13 cellular contexts compared by ENCODE assay signal in genomic region chr17:19812407-19812806, GRCh38. TPM values are rescaled to one million over a fixed set of nuclear protein-coding genes. Genes with fewer than 3 reads are reported as not detected.
A peak's percentile ranks its signal among the peaks of the same experiment; 100 is the strongest.
DNase-seq lines count a peak whose midpoint lies in the region; ATAC-seq, FAIRE-seq and TF ChIP-seq lines count a peak whose summit lies in the region.
"Had no signal": no experiment of that assay in that cellular context is flagged by ENCODE, and none has a peak within 500 bp of the region (broad histone marks: within the 10 kb centered on the region; RNA-seq: fewer than 3 reads in every experiment).

No MANE protein-coding gene starts in this region.

- no peak overlapping the region for H2AFZ ChIP-seq in endothelial cell of umbilical vein (ENCODE audit: low read depth, low read length)

- dilution Hi-C loops in endothelial cell of umbilical vein (cut with MboI; ENCODE audit: extremely low pct_ligation_motif_present, low sequenced_read_pairs), result no loop called here

- CTCF ChIA-PET in activated CD4-positive, alpha-beta memory T cell treated with anti-CD3 and anti-CD28 coated beads for 36 hours (lab: Charles Lee), result interaction anchor here (1.3 kb wide), 1 partner anchor 49 kb away, joined by 8 read pairs; no protein-coding TSS in a partner anchor
- CTCF ChIA-PET in activated CD4-positive, alpha-beta memory T cell treated with anti-CD3 and anti-CD28 coated beads, Interleukin-2, amount 10 ng/mL, durations not matched to agents 7 days and 5 days (lab: Charles Lee), result no interaction called here
- CTCF ChIA-PET in endothelial cell of umbilical vein (lab: Charles Lee), result interaction anchor here (0.7 kb wide), 1 partner anchor 37 kb away, joined by 3 read pairs; no protein-coding TSS in a partner anchor

- H3K4me1 Mint-ChIP-seq in activated CD4-positive, alpha-beta memory T cell treated with anti-CD3 and anti-CD28 coated beads for 36 hours (ENCODE audit: low read depth), result no peaks in the 10 kb centered on the region
- H3K4me1 Mint-ChIP-seq in activated CD4-positive, alpha-beta memory T cell treated with anti-CD3 and anti-CD28 coated beads, Interleukin-2, amount 10 ng/mL, durations not matched to agents 7 days and 5 days, result no peaks in the 10 kb centered on the region
- H3K4me1 Mint-ChIP-seq in activated T-helper 17 cell treated with anti-CD3 and anti-CD28 coated beads, Interleukin-2, amount 50 U/mL, for 72 hours, result no peaks in the 10 kb centered on the region

- H3K9me3 ChIP-seq in endothelial cell of umbilical vein (replicated peaks; ENCODE audit: control insufficient read depth, insufficient read depth, low read length), result no peaks in the 10 kb centered on the region
- H3K9me3 ChIP-seq: left ventricle myocardium inferior, uterus had no signal

- no peak overlapping the region for H3K4me3 Mint-ChIP-seq in activated CD4-positive, alpha-beta memory T cell treated with anti-CD3 and anti-CD28 coated beads for 36 hours
- no peak overlapping the region for H3K4me3 Mint-ChIP-seq in activated CD4-positive, alpha-beta memory T cell treated with anti-CD3 and anti-CD28 coated beads, Interleukin-2, amount 10 ng/mL, durations not matched to agents 7 days and 5 days
- H3K4me3 Mint-ChIP-seq in activated T-helper 17 cell treated with anti-CD3 and anti-CD28 coated beads, Interleukin-2, amount 50 U/mL, for 72 hours, result no peak overlapping the region

- BruUV-seq in endothelial cell of umbilical vein (replicated peaks; lab: Mats Ljungman, UMichigan), result no TSS peak

- peak in 1 of 2 donors; percentile 29 for TF ChIP-seq CTCF in endothelial cell of umbilical vein (IDR thresholded peaks at IDR 0.05; ENCODE audit: extremely low read depth in 1 of 2, insufficient read depth in 1 of 2, low read depth in 1 of 2, low read length in 2 of 2)

- H3K9me1 ChIP-seq in endothelial cell of umbilical vein (replicated peaks; ENCODE audit: control insufficient read depth, extremely low read depth, insufficient read depth, low read length), result no peaks in the 10 kb centered on the region

- H3K27ac ChIP-seq in endothelial cell of umbilical vein (ENCODE audit: insufficient read depth, low read depth, low read length), result no peak overlapping the region
- H3K27ac ChIP-seq: left ventricle myocardium inferior, uterus had no signal

- TF ChIP-seq POLR2A in endothelial cell of umbilical vein (IDR thresholded peaks at IDR 0.05; ENCODE audit: low read depth, low read length), result no peak

- ATAC-seq in activated T-helper 17 cell treated with anti-CD3 and anti-CD28 coated beads, Interleukin-2, amount 50 U/mL, for 72 hours (replicated peaks), result no peak

- H3K4me1 ChIP-seq in endothelial cell of umbilical vein (ENCODE audit: control insufficient read depth, extremely low read depth, insufficient read depth, low read length), result no peaks in the 10 kb centered on the region
- H3K4me1 ChIP-seq: left ventricle myocardium inferior, uterus had no signal

- no peak overlapping the region for H3K4me3 ChIP-seq in endothelial cell of umbilical vein (replicated peaks in 1 of 3; ENCODE audit: insufficient read depth in 1 of 3, low read depth in 1 of 3, low read length in 3 of 3)
- H3K4me3 ChIP-seq: left ventricle myocardium inferior, uterus had no signal

- no peaks in the 10 kb centered on the region for H3K79me2 ChIP-seq in endothelial cell of umbilical vein (ENCODE audit: control insufficient read depth, insufficient read depth, low read length)

- H3K9ac ChIP-seq in endothelial cell of umbilical vein (replicated peaks; ENCODE audit: extremely low read depth, insufficient read depth, low read length), result no peak overlapping the region

- DNase-seq in activated CD4-positive, alpha-beta memory T cell treated with anti-CD3 and anti-CD28 coated beads for 36 hours, result peak; percentile 16
- DNase-seq in activated CD4-positive, alpha-beta memory T cell treated with anti-CD3 and anti-CD28 coated beads, Interleukin-2, amount 10 ng/mL, durations not matched to agents 7 days and 5 days, result no peak
- DNase-seq in NCI-H69 (lab: John Stamatoyannopoulos, UW) (peak; percentile 1), endothelial cell of umbilical vein (ENCODE audit: low read depth, low spot score) (peak; percentile 38), stromal cell of bone marrow (ENCODE audit: low read depth) (peak; percentile 4), NCI-H510A (lab: John Stamatoyannopoulos, UW) (no peak)
- DNase-seq in stimulated activated CD4-positive, alpha-beta T cell treated with anti-CD3 and anti-CD28 coated beads, Interleukin-4, amount 100 ng/mL, for 24 hours, result no peak
- DNase-seq: activated CD4-positive, CD25-positive, alpha-beta regulatory T cell; DMS79; KG1; left ventricle myocardium inferior; uterus had no signal

- H3K27ac Mint-ChIP-seq in activated CD4-positive, alpha-beta memory T cell treated with anti-CD3 and anti-CD28 coated beads for 36 hours, result no peak overlapping the region
- H3K27ac Mint-ChIP-seq in activated CD4-positive, alpha-beta memory T cell treated with anti-CD3 and anti-CD28 coated beads, Interleukin-2, amount 10 ng/mL, durations not matched to agents 7 days and 5 days, result no peak overlapping the region
- no peak overlapping the region for H3K27ac Mint-ChIP-seq in activated T-helper 17 cell treated with anti-CD3 and anti-CD28 coated beads, Interleukin-2, amount 50 U/mL, for 72 hours

- H4K20me1 ChIP-seq in endothelial cell of umbilical vein (replicated peaks; ENCODE audit: control insufficient read depth, extremely low read depth, insufficient read depth, low read length), result no peaks in the 10 kb centered on the region

- H3K27me3 ChIP-seq in endothelial cell of umbilical vein (ENCODE audit: control insufficient read depth in 2 of 2, insufficient read depth in 2 of 2, low read length in 2 of 2), result no peaks in the 10 kb centered on the region
- H3K27me3 ChIP-seq: uterus had no signal

- intact Hi-C loops in activated CD4-positive, alpha-beta memory T cell treated with anti-CD3 and anti-CD28 coated beads for 36 hours (cut with micrococcal nuclease), result loop anchor here (5.0 kb wide), 1 partner anchor 40 kb away; no protein-coding TSS in a partner anchor
- intact Hi-C loops in endothelial cell of umbilical vein (cut with micrococcal nuclease), result no loop called here

- no peak overlapping the region for H3K4me2 ChIP-seq in endothelial cell of umbilical vein (ENCODE audit: insufficient read depth, low read length)

- H3K36me3 ChIP-seq in endothelial cell of umbilical vein (ENCODE audit: control insufficient read depth in 2 of 2, extremely low read depth in 1 of 2, insufficient read depth in 2 of 2, low read length in 2 of 2), result peaks cover 0 to 2% of the 10 kb centered on the region in 2 experiments
- H3K36me3 ChIP-seq: uterus had no signal

- no peak for FAIRE-seq in endothelial cell of umbilical vein (lab: Jason Lieb, UNC)

- POLR2A ChIA-PET in activated CD4-positive, alpha-beta memory T cell treated with anti-CD3 and anti-CD28 coated beads for 36 hours (lab: Charles Lee), result no interaction called here
- POLR2A ChIA-PET in activated CD4-positive, alpha-beta memory T cell treated with anti-CD3 and anti-CD28 coated beads, Interleukin-2, amount 10 ng/mL, durations not matched to agents 7 days and 5 days (lab: Charles Lee), result no interaction called here
- POLR2A ChIA-PET in endothelial cell of umbilical vein (lab: Charles Lee), result no interaction called here

- peaks cover 25% of the 10 kb centered on the region for H3K36me3 Mint-ChIP-seq in activated CD4-positive, alpha-beta memory T cell treated with anti-CD3 and anti-CD28 coated beads for 36 hours
- peaks cover 24% of the 10 kb centered on the region for H3K36me3 Mint-ChIP-seq in activated CD4-positive, alpha-beta memory T cell treated with anti-CD3 and anti-CD28 coated beads, Interleukin-2, amount 10 ng/mL, durations not matched to agents 7 days and 5 days (ENCODE audit: low read depth)
- peaks cover 54% of the 10 kb centered on the region for H3K36me3 Mint-ChIP-seq in activated T-helper 17 cell treated with anti-CD3 and anti-CD28 coated beads, Interleukin-2, amount 50 U/mL, for 72 hours (ENCODE audit: low read depth)

- no peaks in the 10 kb centered on the region for H3K9me3 Mint-ChIP-seq in activated CD4-positive, alpha-beta memory T cell treated with anti-CD3 and anti-CD28 coated beads for 36 hours
- H3K9me3 Mint-ChIP-seq in activated CD4-positive, alpha-beta memory T cell treated with anti-CD3 and anti-CD28 coated beads, Interleukin-2, amount 10 ng/mL, durations not matched to agents 7 days and 5 days, result no peaks in the 10 kb centered on the region
- no peaks in the 10 kb centered on the region for H3K9me3 Mint-ChIP-seq in activated T-helper 17 cell treated with anti-CD3 and anti-CD28 coated beads, Interleukin-2, amount 50 U/mL, for 72 hours

- no peaks in the 10 kb centered on the region for H3K27me3 Mint-ChIP-seq in activated CD4-positive, alpha-beta memory T cell treated with anti-CD3 and anti-CD28 coated beads for 36 hours
- no peaks in the 10 kb centered on the region for H3K27me3 Mint-ChIP-seq in activated CD4-positive, alpha-beta memory T cell treated with anti-CD3 and anti-CD28 coated beads, Interleukin-2, amount 10 ng/mL, durations not matched to agents 7 days and 5 days
- H3K27me3 Mint-ChIP-seq in activated T-helper 17 cell treated with anti-CD3 and anti-CD28 coated beads, Interleukin-2, amount 50 U/mL, for 72 hours, result no peaks in the 10 kb centered on the region

TF ChIP-seq in endothelial cell of umbilical vein, 7 proteins besides CTCF, POLR2A, EP300 and RAD21 (continues in another document):
- TF ChIP-seq FOS (IDR thresholded peaks at IDR 0.05; ENCODE audit: borderline replicate concordance, insufficient read depth, low read length), result no peak
- TF ChIP-seq GATA2 (IDR thresholded peaks at IDR 0.05; ENCODE audit: insufficient read depth, insufficient read length, low read depth, low read length), result no peak
- no peak for TF ChIP-seq POLR2AphosphoS5 (IDR thresholded peaks at IDR 0.05; ENCODE audit: insufficient read depth, low read depth, low read length)
- no peak for TF ChIP-seq JUN (IDR thresholded peaks at IDR 0.05; ENCODE audit: borderline replicate concordance, insufficient read depth, insufficient read length, low read depth)

RNA-seq across cellular contexts. Expression of gene ULK2, which starts 55.3 kb away (rescaled TPM):
- 10 to 100 TPM; 11.7 to 12.7 TPM for total RNA-seq in activated CD4-positive, alpha-beta memory T cell treated with anti-CD3 and anti-CD28 coated beads for 36 hours
- 10 to 100 TPM; 14.4 to 17.2 TPM for total RNA-seq in activated CD4-positive, alpha-beta memory T cell treated with anti-CD3 and anti-CD28 coated beads, Interleukin-2, amount 10 ng/mL, durations not matched to agents 7 days and 5 days
- 17.6 and 19.3 TPM in 2 replicates for total RNA-seq in endothelial cell of umbilical vein
- 26.7 and 33.7 TPM in 2 replicates for polyA plus RNA-seq in endothelial cell of umbilical vein
- polyA plus RNA-seq in endothelial cell of umbilical vein (2011; cell fraction: cytosol; rRNA removed), result 17.6 and 20.1 TPM in 2 replicates
- 52.2 and 64.8 TPM in 2 replicates for polyA plus RNA-seq in endothelial cell of umbilical vein (2011; cell fraction: nucleus; rRNA removed)
- polyA plus RNA-seq in endothelial cell of umbilical vein (2012), result 14.2 and 22.0 TPM in 2 replicates
- 66.0 and 94.4 TPM in 2 replicates for polyA minus RNA-seq in endothelial cell of umbilical vein
- polyA minus RNA-seq in endothelial cell of umbilical vein (2011; cell fraction: cytosol; rRNA and poly(A)+ RNA removed), result not detected
- 44.3 and 83.8 TPM in 2 replicates for polyA minus RNA-seq in endothelial cell of umbilical vein (2011; cell fraction: nucleus; rRNA and poly(A)+ RNA removed)
- total RNA-seq in activated T-helper 17 cell treated with anti-CD3 and anti-CD28 coated beads, Interleukin-2, amount 50 U/mL, for 72 hours, result 1 to 10 TPM; 7.4 to 9.2 TPM

Comparison
In these comparisons a context has a peak if more than half of its experiments do, and no peak if none do; other contexts are left out.
1. DNase-seq: peak in activated CD4-positive, alpha-beta memory T cell treated with anti-CD3 and anti-CD28 coated beads for 36 hours (single experiment), NCI-H69 (single experiment), endothelial cell of umbilical vein (single experiment) and stromal cell of bone marrow (single experiment); none in activated CD4-positive, alpha-beta memory T cell treated with anti-CD3 and anti-CD28 coated beads, Interleukin-2, amount 10 ng/mL, durations not matched to agents 7 days and 5 days (single experiment), stimulated activated CD4-positive, alpha-beta T cell treated with anti-CD3 and anti-CD28 coated beads, Interleukin-4, amount 100 ng/mL, for 24 hours (single experiment) and NCI-H510A (single experiment).